Comparison of ENCODE assay signal across 2 cellular contexts in genomic region chr3:124829819-124830554, GRCh38.
TF ChIP-seq lines count a peak whose summit lies in the region.

No MANE protein-coding gene starts in this region.

TF ChIP-seq in IMR-90, 13 proteins besides CTCF, POLR2A, EP300 and RAD21:
- TF ChIP-seq FOS (IDR thresholded peaks at IDR 0.05; ENCODE audit: low read depth, low read length) (no peak), MAFK (IDR thresholded peaks at IDR 0.05; ENCODE audit: low read depth, low read length) (no peak), CHD1 (IDR thresholded peaks at IDR 0.05; ENCODE audit: low read depth, low read length) (no peak), SMC3 (IDR thresholded peaks at IDR 0.05; ENCODE audit: low read depth, low read length) (no peak), ELK1 (IDR thresholded peaks at IDR 0.05; ENCODE audit: borderline replicate concordance, low read depth, low read length) (no peak), RCOR1 (IDR thresholded peaks at IDR 0.05; ENCODE audit: insufficient replicate concordance, low read length) (no peak), MAZ (IDR thresholded peaks at IDR 0.05; ENCODE audit: borderline replicate concordance, low read depth, low read length) (no peak), BHLHE40 (IDR thresholded peaks at IDR 0.05; ENCODE audit: low read depth, low read length) (no peak), NFE2L2 (IDR thresholded peaks at IDR 0.05; ENCODE audit: low read depth, low read length) (no peak), CEBPB (IDR thresholded peaks at IDR 0.05; ENCODE audit: low read depth, low read length) (no peak), USF2 (IDR thresholded peaks at IDR 0.05; ENCODE audit: low read depth, low read length) (no peak)

TF ChIP-seq in H1, 55 proteins besides CTCF, POLR2A, EP300 and RAD21:
- no peak for TF ChIP-seq HDAC6 (IDR thresholded peaks at IDR 0.05; ENCODE audit: low read depth, low read length)
